2 cellular contexts compared by ENCODE assay signal in the genomic region with DNA sequence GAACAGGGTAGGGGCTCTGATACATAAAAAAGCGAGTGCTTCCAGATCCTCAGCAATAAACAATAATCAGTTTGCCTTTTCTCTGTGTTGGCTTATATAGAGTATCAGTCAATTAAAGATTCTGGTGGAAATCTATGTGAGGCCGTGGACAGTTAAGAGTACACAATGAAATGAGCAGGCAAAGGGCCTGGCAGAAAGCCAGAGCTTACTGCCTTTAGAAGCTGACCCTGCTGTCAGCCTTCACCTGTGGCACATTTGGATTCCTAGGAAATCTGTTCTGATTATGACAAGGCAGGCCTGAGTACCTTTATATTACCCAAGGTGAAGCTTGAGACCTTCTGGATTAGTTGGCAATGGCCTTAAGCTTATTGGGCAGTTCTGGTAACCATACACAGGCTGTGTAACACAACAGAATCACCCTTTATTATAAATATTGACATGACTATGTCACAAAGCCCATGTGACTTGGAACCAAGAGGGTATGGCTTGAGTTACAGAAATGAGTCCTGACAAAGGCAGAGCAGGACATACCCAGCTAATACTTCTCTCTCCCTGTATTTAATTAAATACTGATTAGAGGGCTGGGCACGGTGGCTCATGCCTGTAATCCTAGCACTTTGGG.
TF ChIP-seq lines count a peak whose summit lies in the region.

No MANE protein-coding gene starts in this region.

TF ChIP-seq in liver, 16 proteins besides CTCF, POLR2A, EP300 and RAD21:
- TF ChIP-seq HNF4A (conservative IDR thresholded peaks at IDR 0.05) (peak; percentile 23 to 35), YY1 (IDR thresholded peaks at IDR 0.05) (no peak), RXRA (IDR thresholded peaks at IDR 0.05) (peak; percentile 39 to 44), TAF1 (conservative IDR thresholded peaks at IDR 0.05) (no peak), FOXA2 (IDR thresholded peaks at IDR 0.05) (peak; percentile 62)
TF ChIP-seq in liver: peak in this region for 3.

TF ChIP-seq in HepG2, 621 proteins besides CTCF, POLR2A, EP300 and RAD21:
- TF ChIP-seq ZC3H4 (CRISPR knock-in tag; IDR thresholded peaks at IDR 0.05; ENCODE audit: borderline replicate concordance) (no peak), PHF8 (CRISPR knock-in tag; IDR thresholded peaks at IDR 0.05) (no peak), ZNF563 (CRISPR knock-in tag; IDR thresholded peaks at IDR 0.05) (no peak), ZNF138 (CRISPR knock-in tag; IDR thresholded peaks at IDR 0.05; ENCODE audit: low read depth) (no peak), NCOA1 (CRISPR knock-in tag; IDR thresholded peaks at IDR 0.05) (no peak), ZNF350 (CRISPR knock-in tag; IDR thresholded peaks at IDR 0.05; ENCODE audit: borderline replicate concordance, low read depth) (no peak)
- TF ChIP-seq, protein P1, sequence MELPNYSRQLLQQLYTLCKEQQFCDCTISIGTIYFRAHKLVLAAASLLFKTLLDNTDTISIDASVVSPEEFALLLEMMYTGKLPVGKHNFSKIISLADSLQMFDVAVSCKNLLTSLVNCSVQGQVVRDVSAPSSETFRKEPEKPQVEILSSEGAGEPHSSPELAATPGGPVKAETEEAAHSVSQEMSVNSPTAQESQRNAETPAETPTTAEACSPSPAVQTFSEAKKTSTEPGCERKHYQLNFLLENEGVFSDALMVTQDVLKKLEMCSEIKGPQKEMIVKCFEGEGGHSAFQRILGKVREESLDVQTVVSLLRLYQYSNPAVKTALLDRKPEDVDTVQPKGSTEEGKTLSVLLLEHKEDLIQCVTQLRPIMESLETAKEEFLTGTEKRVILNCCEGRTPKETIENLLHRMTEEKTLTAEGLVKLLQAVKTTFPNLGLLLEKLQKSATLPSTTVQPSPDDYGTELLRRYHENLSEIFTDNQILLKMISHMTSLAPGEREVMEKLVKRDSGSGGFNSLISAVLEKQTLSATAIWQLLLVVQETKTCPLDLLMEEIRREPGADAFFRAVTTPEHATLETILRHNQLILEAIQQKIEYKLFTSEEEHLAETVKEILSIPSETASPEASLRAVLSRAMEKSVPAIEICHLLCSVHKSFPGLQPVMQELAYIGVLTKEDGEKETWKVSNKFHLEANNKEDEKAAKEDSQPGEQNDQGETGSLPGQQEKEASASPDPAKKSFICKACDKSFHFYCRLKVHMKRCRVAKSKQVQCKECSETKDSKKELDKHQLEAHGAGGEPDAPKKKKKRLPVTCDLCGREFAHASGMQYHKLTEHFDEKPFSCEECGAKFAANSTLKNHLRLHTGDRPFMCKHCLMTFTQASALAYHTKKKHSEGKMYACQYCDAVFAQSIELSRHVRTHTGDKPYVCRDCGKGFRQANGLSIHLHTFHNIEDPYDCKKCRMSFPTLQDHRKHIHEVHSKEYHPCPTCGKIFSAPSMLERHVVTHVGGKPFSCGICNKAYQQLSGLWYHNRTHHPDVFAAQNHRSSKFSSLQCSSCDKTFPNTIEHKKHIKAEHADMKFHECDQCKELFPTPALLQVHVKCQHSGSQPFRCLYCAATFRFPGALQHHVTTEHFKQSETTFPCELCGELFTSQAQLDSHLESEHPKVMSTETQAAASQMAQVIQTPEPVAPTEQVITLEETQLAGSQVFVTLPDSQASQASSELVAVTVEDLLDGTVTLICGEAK (IDR thresholded peaks at IDR 0.05) = no peak
- TF ChIP-seq, protein P1 (CRISPR knock-in tag; IDR thresholded peaks at IDR 0.05) = no peak
- TF ChIP-seq, protein P2, sequence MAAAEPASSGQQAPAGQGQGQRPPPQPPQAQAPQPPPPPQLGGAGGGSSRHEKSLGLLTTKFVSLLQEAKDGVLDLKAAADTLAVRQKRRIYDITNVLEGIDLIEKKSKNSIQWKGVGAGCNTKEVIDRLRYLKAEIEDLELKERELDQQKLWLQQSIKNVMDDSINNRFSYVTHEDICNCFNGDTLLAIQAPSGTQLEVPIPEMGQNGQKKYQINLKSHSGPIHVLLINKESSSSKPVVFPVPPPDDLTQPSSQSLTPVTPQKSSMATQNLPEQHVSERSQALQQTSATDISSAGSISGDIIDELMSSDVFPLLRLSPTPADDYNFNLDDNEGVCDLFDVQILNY (CRISPR knock-in tag; conservative IDR thresholded peaks at IDR 0.05) = no peak
